ENCODE assay signal across 10 cellular contexts in the genomic region with DNA sequence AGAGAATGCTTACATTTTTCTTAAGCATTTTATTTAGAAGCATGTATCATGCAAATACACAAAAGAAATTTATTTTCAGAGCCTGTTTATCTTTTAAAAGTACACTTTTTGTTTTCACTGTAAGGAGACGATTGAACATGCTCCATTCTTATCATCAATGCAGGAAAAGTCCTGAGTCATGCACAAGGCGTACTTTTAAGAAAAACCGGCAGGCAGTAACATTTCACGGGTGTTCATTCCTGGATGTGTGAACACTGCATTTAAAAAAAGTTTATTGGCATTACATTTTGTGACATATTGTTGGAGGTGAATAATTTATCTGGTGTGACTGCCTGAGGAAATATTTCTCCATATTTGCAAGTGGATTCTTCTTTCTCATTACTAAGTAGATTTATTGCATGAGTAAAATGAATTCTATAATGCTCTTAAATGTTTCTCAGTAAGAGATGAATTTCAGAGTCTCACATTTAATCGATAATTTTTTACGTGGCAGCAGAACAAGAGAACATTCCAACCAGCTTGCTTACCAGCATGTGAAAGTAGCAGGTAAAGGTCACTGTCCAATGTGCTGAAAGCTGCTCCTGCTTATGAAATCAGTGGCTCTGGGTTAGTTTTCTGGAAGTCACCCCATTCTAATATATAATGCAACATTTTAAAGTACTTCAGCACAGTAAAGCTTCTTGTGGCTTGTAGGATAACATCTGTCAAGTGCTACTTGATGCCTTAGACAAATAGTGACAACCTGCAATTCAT.
DNase-seq lines count a peak whose midpoint lies in the region; ATAC-seq and TF ChIP-seq lines count a peak whose summit lies in the region.
"Had no signal": no experiment of that assay in that cellular context is flagged by ENCODE, and none has a peak within 500 bp of the region (broad histone marks: within the 10 kb centered on the region; RNA-seq: fewer than 3 reads in every experiment).

No MANE protein-coding gene starts in this region.

- no peaks in the 10 kb centered on the region for H3K27me3 ChIP-seq in adrenal gland
- H3K27me3 ChIP-seq: tibial nerve had no signal

- no peaks in the 10 kb centered on the region for H3K9me3 ChIP-seq in adrenal gland (replicated peaks in 1 of 3)
- H3K9me3 ChIP-seq: spleen, tibial nerve had no signal

- no peak for TF ChIP-seq POLR2A in adrenal gland (IDR thresholded peaks at IDR 0.05)

- peaks cover 0 to 17% of the 10 kb centered on the region in 2 donors for H3K4me1 ChIP-seq in adrenal gland (replicated peaks in 1 of 2)
- H3K4me1 ChIP-seq: tibial nerve had no signal

- no peaks in the 10 kb centered on the region for H3K4me1 Mint-ChIP-seq in effector memory CD8-positive, alpha-beta T cell (ENCODE audit: low read depth in 2 of 2)

- in situ Hi-C loops in G401 (cut with HindIII; ENCODE audit: low sequenced_read_pairs) = no loop called here

- 30 to 55% (median 34%) methylated on average over 6 of the region's 6 CpGs for WGBS in adrenal gland, 4 donors

- intact Hi-C loops in adrenal gland (cut with DNase I) = no loop called here

- no peak overlapping the region for H3K27ac ChIP-seq in adrenal gland
- H3K27ac ChIP-seq: spleen, tibial nerve had no signal

- TF ChIP-seq CTCF in LNCaP clone FGC (IDR thresholded peaks at IDR 0.05; ENCODE audit: control insufficient read depth, extremely low read depth, insufficient read depth) = no peak
- no peak for TF ChIP-seq CTCF in adrenal gland (IDR thresholded peaks at IDR 0.05)

- no peak overlapping the region for H3K27ac Mint-ChIP-seq in effector memory CD8-positive, alpha-beta T cell

- no peak for ATAC-seq in GM19395 (IDR thresholded peaks at IDR 0.05; ENCODE audit: unreplicated experiment)
- no peak for ATAC-seq in effector memory CD8-positive, alpha-beta T cell (replicated peaks)
- no peak for ATAC-seq in GM21737 (IDR thresholded peaks at IDR 0.05; ENCODE audit: unreplicated experiment)

- H3K36me3 ChIP-seq in adrenal gland (replicated peaks in 1 of 2) = no peaks in the 10 kb centered on the region
- H3K36me3 ChIP-seq: spleen, tibial nerve had no signal

- no peaks in the 10 kb centered on the region for H3K36me3 Mint-ChIP-seq in effector memory CD8-positive, alpha-beta T cell (ENCODE audit: insufficient read depth)

- peaks cover 57 to 69% of the 10 kb centered on the region in 2 donors for H3K27me3 Mint-ChIP-seq in effector memory CD8-positive, alpha-beta T cell

- DNase-seq in G401 (ENCODE audit: low spot score) = peak; percentile 75
- peak; percentile 21 for DNase-seq in LNCaP clone FGC (ENCODE audit: low read depth)
- peak in 5 of 7 donors; percentile 17 to 27 (median 23) for DNase-seq in adrenal gland
- peak; percentile 10 for DNase-seq in kidney glomerular epithelial cell (lab: John Stamatoyannopoulos, UW)
- DNase-seq in germinal center (ENCODE audit: low spot score) = no peak
- no peak for DNase-seq in effector memory CD8-positive, alpha-beta T cell
- DNase-seq: spleen had no signal

- no peak overlapping the region for H3K4me3 ChIP-seq in LNCaP clone FGC (ENCODE audit: low read depth, low read length)
- no peak overlapping the region for H3K4me3 ChIP-seq in adrenal gland
- H3K4me3 ChIP-seq: spleen, tibial nerve had no signal

- H3K9me3 Mint-ChIP-seq in effector memory CD8-positive, alpha-beta T cell = no peaks in the 10 kb centered on the region

- H3K4me3 Mint-ChIP-seq in effector memory CD8-positive, alpha-beta T cell = no peak overlapping the region

Comparison
In these comparisons a context has a peak if more than half of its experiments do, and no peak if none do; other contexts are left out.
1. DNase-seq: peak in G401 (single experiment), LNCaP clone FGC (single experiment), adrenal gland (5 of 7) and kidney glomerular epithelial cell (single experiment); none in germinal center (single experiment) and effector memory CD8-positive, alpha-beta T cell (0 of 3).